1 cellular context compared by ENCODE assay signal in the genomic region with DNA sequence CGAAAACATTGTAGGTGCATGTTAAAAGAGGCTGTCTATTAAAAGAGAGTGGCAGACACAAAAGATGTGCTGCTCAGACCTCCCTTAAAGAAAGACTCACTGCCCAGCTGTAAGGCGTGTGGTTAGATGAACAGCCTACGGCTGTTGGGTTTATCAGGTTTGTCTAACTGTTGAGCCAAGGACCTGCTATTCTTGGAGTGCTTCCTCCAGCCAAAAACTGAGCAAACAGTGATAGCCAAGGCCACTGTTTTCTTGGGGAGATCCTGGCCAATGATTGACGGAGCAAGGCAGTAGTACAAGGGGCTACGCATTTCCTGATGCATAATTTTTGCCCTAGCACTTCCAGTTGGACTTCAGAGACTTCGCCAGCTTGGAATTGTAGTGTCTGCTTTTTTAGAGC.
TF ChIP-seq lines count a peak whose summit lies in the region.

No MANE protein-coding gene starts in this region.

TF ChIP-seq in SK-N-SH, 30 proteins besides CTCF, POLR2A, EP300 and RAD21 (continued from another document):
- TF ChIP-seq, protein P1, sequence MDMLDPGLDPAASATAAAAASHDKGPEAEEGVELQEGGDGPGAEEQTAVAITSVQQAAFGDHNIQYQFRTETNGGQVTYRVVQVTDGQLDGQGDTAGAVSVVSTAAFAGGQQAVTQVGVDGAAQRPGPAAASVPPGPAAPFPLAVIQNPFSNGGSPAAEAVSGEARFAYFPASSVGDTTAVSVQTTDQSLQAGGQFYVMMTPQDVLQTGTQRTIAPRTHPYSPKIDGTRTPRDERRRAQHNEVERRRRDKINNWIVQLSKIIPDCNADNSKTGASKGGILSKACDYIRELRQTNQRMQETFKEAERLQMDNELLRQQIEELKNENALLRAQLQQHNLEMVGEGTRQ (IDR thresholded peaks at IDR 0.05; ENCODE audit: borderline replicate concordance, low read depth, low read length) = no peak
- no peak for TF ChIP-seq POLR2AphosphoS5 (IDR thresholded peaks at IDR 0.05; ENCODE audit: low read depth, low read length)
- no peak for TF ChIP-seq GATA2 (CRISPR knock-in tag; IDR thresholded peaks at IDR 0.05)
- TF ChIP-seq TCF12 (IDR thresholded peaks at IDR 0.05) = no peak
- no peak for TF ChIP-seq JUND (IDR thresholded peaks at IDR 0.05)
- TF ChIP-seq RFX5 (IDR thresholded peaks at IDR 0.05; ENCODE audit: low read length) = no peak
- TF ChIP-seq, protein P2, sequence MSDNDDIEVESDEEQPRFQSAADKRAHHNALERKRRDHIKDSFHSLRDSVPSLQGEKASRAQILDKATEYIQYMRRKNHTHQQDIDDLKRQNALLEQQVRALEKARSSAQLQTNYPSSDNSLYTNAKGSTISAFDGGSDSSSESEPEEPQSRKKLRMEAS (IDR thresholded peaks at IDR 0.05; ENCODE audit: low read depth) = no peak
- TF ChIP-seq MEF2A (IDR thresholded peaks at IDR 0.05; ENCODE audit: borderline replicate concordance, low read depth) = no peak
- TF ChIP-seq FOXJ3 (CRISPR knock-in tag; IDR thresholded peaks at IDR 0.05) = no peak
